Comparison of ENCODE assay signal across 20 cellular contexts in the genomic region with DNA sequence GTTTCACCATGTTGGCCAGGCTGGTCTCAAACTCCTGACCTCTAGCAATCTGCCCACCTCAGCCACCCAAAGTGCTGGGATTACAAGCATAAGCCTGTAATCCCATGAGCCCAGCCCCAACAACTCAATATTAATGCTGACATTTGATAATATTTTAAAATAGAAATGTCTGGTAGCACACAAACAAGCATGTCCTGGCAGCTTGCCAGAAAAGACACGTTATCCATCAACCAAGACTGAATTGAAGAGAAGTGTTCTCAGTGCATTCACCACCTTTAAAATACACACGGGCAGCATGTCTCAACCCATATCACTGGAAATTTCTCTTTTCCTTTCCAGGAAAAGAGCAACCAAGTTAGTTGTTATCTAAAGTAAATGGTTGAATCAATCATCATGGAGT. TPM values are rescaled to one million over a fixed set of nuclear protein-coding genes. Genes with fewer than 3 reads are reported as not detected.
DNase-seq lines count a peak whose midpoint lies in the region; ATAC-seq and TF ChIP-seq lines count a peak whose summit lies in the region.
"Had no signal": no experiment of that assay in that cellular context is flagged by ENCODE, and none has a peak within 500 bp of the region (broad histone marks: within the 10 kb centered on the region; RNA-seq: fewer than 3 reads in every experiment).

No MANE protein-coding gene starts in this region.

- H3K27me3 ChIP-seq in MM.1S (replicated peaks; ENCODE audit: insufficient read depth, low read length) = no peaks in the 10 kb centered on the region
- H3K27me3 ChIP-seq: breast epithelium, MG63, transverse colon had no signal

- H2AFZ ChIP-seq in MM.1S (ENCODE audit: low read length) = no peak overlapping the region

- intact Hi-C loops in left ventricle myocardium superior (cut with micrococcal nuclease) = no loop called here

- H4K20me1 ChIP-seq in MM.1S (ENCODE audit: insufficient read depth, low read length) = no peaks in the 10 kb centered on the region

- no peaks in the 10 kb centered on the region for H3K9me3 ChIP-seq in MM.1S (replicated peaks; ENCODE audit: insufficient read depth, low read length)
- H3K9me3 ChIP-seq: breast epithelium, MG63, psoas muscle, transverse colon had no signal

- no peak overlapping the region for H3K4me2 ChIP-seq in MM.1S (ENCODE audit: low read depth, low read length)

- no peak overlapping the region for H3K4me3 ChIP-seq in MM.1S (ENCODE audit: low read length)
- H3K4me3 ChIP-seq: breast epithelium, MG63, psoas muscle, transverse colon had no signal

- peak; percentile 89 for DNase-seq in COLO668 (lab: John Stamatoyannopoulos, UW; ENCODE audit: unreplicated experiment)
- peak; percentile 32 for DNase-seq in DMS79 (lab: John Stamatoyannopoulos, UW)
- peak; percentile 49 for DNase-seq in NCI-H748 (lab: John Stamatoyannopoulos, UW; ENCODE audit: unreplicated experiment)
- DNase-seq in left ventricle myocardium superior = no peak
- no peak for DNase-seq in MM.1S
- no peak for DNase-seq in NCI-H2081 treated with DMSO at 0.1 percent for 48 hours (lab: John Stamatoyannopoulos, UW)
- DNase-seq: activated CD8-positive, alpha-beta T cell treated with anti-CD3 and anti-CD28 coated beads for 36 hours; activated naive CD4-positive, alpha-beta T cell; activated T-cell treated with anti-CD3 and anti-CD28 coated beads, Interleukin-2, amount 50 U/mL, for 1 hour; glutamatergic neuron; HFFc6; IMR-90; MG63; NCI-H2171 treated with DMSO at 0.1 percent for 48 hours; psoas muscle; small intestine; transverse colon had no signal

- no peak overlapping the region for H3K27ac ChIP-seq in MM.1S (ENCODE audit: low read length)
- H3K27ac ChIP-seq: breast epithelium, psoas muscle, transverse colon had no signal

- H3K9me2 ChIP-seq in MM.1S (replicated peaks; ENCODE audit: insufficient read depth, low read length) = no peaks in the 10 kb centered on the region

- no peaks in the 10 kb centered on the region for H3K79me2 ChIP-seq in MM.1S (ENCODE audit: low read length)

- H3K4me1 ChIP-seq in MM.1S (ENCODE audit: low read length) = no peaks in the 10 kb centered on the region
- H3K4me1 ChIP-seq: breast epithelium, transverse colon had no signal

- no peaks in the 10 kb centered on the region for H3K36me3 ChIP-seq in MM.1S (replicated peaks; ENCODE audit: insufficient read depth, low read length)
- H3K36me3 ChIP-seq: breast epithelium, transverse colon had no signal

- H3F3A ChIP-seq in MM.1S (ENCODE audit: insufficient read depth, low read length) = no peaks in the 10 kb centered on the region

- peak; percentile 68 for ATAC-seq in left ventricle myocardium superior
- ATAC-seq in GM21717 (IDR thresholded peaks at IDR 0.05; ENCODE audit: unreplicated experiment) = no peak
- ATAC-seq: activated CD8-positive, alpha-beta T cell treated with anti-CD3 and anti-CD28 coated beads for 36 hours; psoas muscle had no signal

- no peak for TF ChIP-seq CTCF in MM.1S (IDR thresholded peaks at IDR 0.05; ENCODE audit: low read length)

- no peak overlapping the region for H3K9ac ChIP-seq in MM.1S (ENCODE audit: low read length)

RNA-seq across cellular contexts. Expression of gene LHFPL6, which starts 25.2 kb away (rescaled TPM):
- total RNA-seq in left ventricle myocardium superior = 54.3 TPM
- total RNA-seq: G401 had no signal

Comparison
In these comparisons a context has a peak if more than half of its experiments do, and no peak if none do; other contexts are left out.
1. DNase-seq: peak in COLO668 (single experiment), DMS79 (single experiment) and NCI-H748 (single experiment); none in left ventricle myocardium superior (single experiment), MM.1S (single experiment) and NCI-H2081 treated with DMSO at 0.1 percent for 48 hours (single experiment).